In genomic region chr20:50348118-50348517, GRCh38 we compare ENCODE assay signal across 14 cellular contexts.
DNase-seq lines count a peak whose midpoint lies in the region; ATAC-seq lines count a peak whose summit lies in the region.
"Had no signal": no experiment of that assay in that cellular context is flagged by ENCODE, and none has a peak within 500 bp of the region (broad histone marks: within the 10 kb centered on the region; RNA-seq: fewer than 3 reads in every experiment).

No MANE protein-coding gene starts in this region.

- no peaks in the 10 kb centered on the region for H3K36me3 ChIP-seq in BLaER1
- no peaks in the 10 kb centered on the region for H3K36me3 ChIP-seq in muscle layer of duodenum (ENCODE audit: control insufficient read depth in 1 of 2, insufficient read depth in 2 of 2, low read length in 2 of 2)
- H3K36me3 ChIP-seq: SJCRH30 had no signal

- H3K4me1 ChIP-seq in BLaER1, result peaks cover 98% of the 10 kb centered on the region
- H3K4me1 ChIP-seq in muscle layer of duodenum (ENCODE audit: control insufficient read depth in 1 of 2, insufficient read depth in 2 of 2, low read length in 2 of 2), result peaks cover 0 to 15% of the 10 kb centered on the region in 2 donors
- H3K4me1 ChIP-seq: foreskin keratinocyte had no signal

- peak overlapping the region; percentile 88 for H3K4me2 ChIP-seq in BLaER1

- H3K9me3 ChIP-seq in BLaER1 (no peaks in the 10 kb centered on the region), muscle layer of duodenum (ENCODE audit: control insufficient read depth in 1 of 2, low read length in 2 of 2) (no peaks in the 10 kb centered on the region)
- H3K9me3 ChIP-seq: SJCRH30 had no signal

- peaks cover 25% of the 10 kb centered on the region for H3K27me3 ChIP-seq in BLaER1
- H3K27me3 ChIP-seq in muscle layer of duodenum (ENCODE audit: low read depth, low read length), result no peaks in the 10 kb centered on the region
- H3K27me3 ChIP-seq: foreskin keratinocyte had no signal

- peak; percentile 76 for DNase-seq in NOMO-1 treated with dmso at 0.1 percent for 144 hours (lab: John Stamatoyannopoulos, UW; ENCODE audit: unreplicated experiment)
- peak; percentile 73 for DNase-seq in Right ventricle myocardium superior
- DNase-seq in RPMI8226, result no peak
- no peak for DNase-seq in NCI-H2227 (lab: John Stamatoyannopoulos, UW; ENCODE audit: unreplicated experiment)
- DNase-seq in SW 1271 (lab: John Stamatoyannopoulos, UW), result no peak
- DNase-seq: activated CD4-positive, alpha-beta memory T cell treated with anti-CD3 and anti-CD28 coated beads for 36 hours; foreskin keratinocyte; H9; NCI-H226; SJCRH30 had no signal

- H3K4me3 ChIP-seq in BLaER1 (peak overlapping the region; percentile 24; the same call in 1 of the 2 replicates), muscle layer of duodenum (ENCODE audit: low read depth in 1 of 2, low read length in 2 of 2) (no peak overlapping the region)
- H3K4me3 ChIP-seq: coronary artery, SJCRH30 had no signal

- H3K9ac ChIP-seq in BLaER1, result no peak overlapping the region

- H3K27ac ChIP-seq in BLaER1 (no peak overlapping the region), muscle layer of duodenum (ENCODE audit: low read length) (peak overlapping the region; percentile 58)
- H3K27ac ChIP-seq: foreskin keratinocyte, SJCRH30 had no signal

- ATAC-seq in Right ventricle myocardium superior (ENCODE audit: poor library complexity), result peak; percentile 26
- ATAC-seq in HG02973 (IDR thresholded peaks at IDR 0.05; ENCODE audit: unreplicated experiment), result no peak
- ATAC-seq: foreskin keratinocyte had no signal

- intact Hi-C loops in Right ventricle myocardium superior (cut with DNase I), result no loop called here

- H4K20me1 ChIP-seq in BLaER1, result peaks cover 15% of the 10 kb centered on the region

Comparison
In these comparisons a context has a peak if more than half of its experiments do, and no peak if none do; other contexts are left out.
1. DNase-seq: peak in NOMO-1 treated with dmso at 0.1 percent for 144 hours (single experiment) and Right ventricle myocardium superior (single experiment); none in RPMI8226 (single experiment), NCI-H2227 (single experiment) and SW 1271 (0 of 2).